Comparison of ENCODE assay signal across 8 cellular contexts in genomic region chr10:101569465-101569837, GRCh38. TPM values are rescaled to one million over a fixed set of nuclear protein-coding genes. Genes with fewer than 3 reads are reported as not detected.
A peak's percentile ranks its signal among the peaks of the same experiment; 100 is the strongest.
DNase-seq lines count a peak whose midpoint lies in the region; ATAC-seq and TF ChIP-seq lines count a peak whose summit lies in the region.

No MANE protein-coding gene starts in this region.

- H3K4me1 ChIP-seq in HUES48 (ENCODE audit: control insufficient read depth, insufficient read depth, low read length): peaks cover 7% of the 10 kb centered on the region; the same call in 1 of the 2 replicates
- H3K4me1 ChIP-seq in breast epithelium: peaks cover 7 to 11% of the 10 kb centered on the region in 2 donors
- H3K4me1 ChIP-seq in mucosa of stomach (ENCODE audit: control insufficient read depth, insufficient read depth, low read length): peaks cover 20% of the 10 kb centered on the region
- H3K4me1 ChIP-seq in uterus: peaks cover 0 to 15% of the 10 kb centered on the region in 2 donors

- H3K27ac ChIP-seq in HUES48 (ENCODE audit: low read depth, low read length) (no peak overlapping the region), breast epithelium (no peak overlapping the region), uterus (no peak overlapping the region)

- H3K4me3 ChIP-seq in AG09309 (ENCODE audit: control insufficient read depth, low read depth, low read length) (peak overlapping the region; percentile 70), HUES48 (ENCODE audit: low read depth, low read length) (peak overlapping the region; percentile 68), breast epithelium (peak overlapping the region; percentile 33 to 82 (median 53)), mucosa of stomach (ENCODE audit: low read length) (peak overlapping the region; percentile 32), uterus (peak overlapping the region in 1 of 2 donors; percentile 31)

- no peak for TF ChIP-seq POLR2A in breast epithelium (IDR thresholded peaks at IDR 0.05)
- no peak for TF ChIP-seq POLR2A in uterus (IDR thresholded peaks at IDR 0.05)

- ATAC-seq in GM19351 (IDR thresholded peaks at IDR 0.05; ENCODE audit: unreplicated experiment) (no peak), HG03378 (IDR thresholded peaks at IDR 0.05; ENCODE audit: unreplicated experiment) (no peak)

- no peak for DNase-seq in AG09309 (ENCODE audit: low read depth)
- no peak for DNase-seq in breast epithelium (ENCODE audit: low spot score in 2 of 2)
- DNase-seq in uterus: no peak
- DNase-seq in NCI-H128 (lab: John Stamatoyannopoulos, UW; ENCODE audit: unreplicated experiment): no peak

- TF ChIP-seq CTCF in AG09309 (IDR thresholded peaks at IDR 0.05; ENCODE audit: control insufficient read depth, insufficient read depth, low read depth, low read length, missing control alignments): no peak
- no peak for TF ChIP-seq CTCF in breast epithelium (IDR thresholded peaks at IDR 0.05)
- no peak for TF ChIP-seq CTCF in uterus (IDR thresholded peaks at IDR 0.05)

- no peaks in the 10 kb centered on the region for H3K36me3 ChIP-seq in HUES48 (ENCODE audit: control insufficient read depth, insufficient read depth, low read length)
- no peaks in the 10 kb centered on the region for H3K36me3 ChIP-seq in breast epithelium
- no peaks in the 10 kb centered on the region for H3K36me3 ChIP-seq in mucosa of stomach (ENCODE audit: control insufficient read depth, insufficient read depth, low read length)
- no peaks in the 10 kb centered on the region for H3K36me3 ChIP-seq in uterus

- H3K9ac ChIP-seq in HUES48 (ENCODE audit: low read depth, low read length): no peak overlapping the region
- H3K9ac ChIP-seq in mucosa of stomach (ENCODE audit: low read length): no peak overlapping the region

- H3K9me3 ChIP-seq in HUES48 (ENCODE audit: control insufficient read depth, insufficient read depth, low read length) (no peaks in the 10 kb centered on the region), breast epithelium (peaks cover 11 to 15% of the 10 kb centered on the region in 2 donors), mucosa of stomach (ENCODE audit: control insufficient read depth, low read length) (no peaks in the 10 kb centered on the region), uterus (peaks cover 0 to 8% of the 10 kb centered on the region in 2 donors)

- peaks cover 70% of the 10 kb centered on the region for H3K27me3 ChIP-seq in HUES48 (ENCODE audit: control insufficient read depth, insufficient read depth, low read length)
- peaks cover 0 to 50% of the 10 kb centered on the region in 2 donors for H3K27me3 ChIP-seq in breast epithelium
- H3K27me3 ChIP-seq in mucosa of stomach (ENCODE audit: control insufficient read depth, insufficient read depth, low read length): peaks cover 76% of the 10 kb centered on the region
- H3K27me3 ChIP-seq in uterus: peaks cover 16 to 37% of the 10 kb centered on the region in 2 donors

- intact Hi-C loops in breast epithelium (cut with DNase I; ENCODE audit: low total_unique reads): loop anchor here (10.0 kb wide), 1 partner anchor 355 kb away; no protein-coding TSS in a partner anchor
- intact Hi-C loops in uterus (cut with DNase I; ENCODE audit: low total_unique reads): loop anchor here (5.0 kb wide), 1 partner anchor 352 kb away; no protein-coding TSS in a partner anchor

RNA-seq across cellular contexts. Expression of gene POLL, which starts 18.6 kb away (rescaled TPM):
- total RNA-seq in breast epithelium: 10 to 100 TPM; 19.5 to 31.6 (median 20.3) TPM
- total RNA-seq in uterus: 10 to 100 TPM; 11.8 to 31.6 (median 17.6) TPM

RNA-seq across cellular contexts. Expression of gene DPCD, which starts 18.7 kb away (rescaled TPM):
- total RNA-seq in breast epithelium (10 to 100 TPM; 17.0 to 25.9 (median 24.7) TPM), uterus (10 to 100 TPM in 3 of 4 donors, 1 to 10 TPM in 1; 5.1 to 35.6 (median 21.7) TPM)
